Comparison of ENCODE assay signal across 9 cellular contexts in genomic region chr3:122679467-122680291, GRCh38. TPM values are rescaled to one million over a fixed set of nuclear protein-coding genes. Genes with fewer than 3 reads are reported as not detected.
DNase-seq lines count a peak whose midpoint lies in the region; ATAC-seq, FAIRE-seq and TF ChIP-seq lines count a peak whose summit lies in the region.
"Had no signal": no experiment of that assay in that cellular context is flagged by ENCODE, and none has a peak within 500 bp of the region (broad histone marks: within the 10 kb centered on the region; RNA-seq: fewer than 3 reads in every experiment).

No MANE protein-coding gene starts in this region.

- peak overlapping the region; percentile 95 for H3K4me2 ChIP-seq in astrocyte (ENCODE audit: low read length)

- H3K4me1 ChIP-seq in astrocyte (ENCODE audit: insufficient read depth, low read length) (peaks cover 26% of the 10 kb centered on the region), iPS-20b (ENCODE audit: insufficient read depth, low read length) (peaks cover 8% of the 10 kb centered on the region; the same call in 1 of the 2 replicates), spleen (peaks cover 43 to 62% (median 54%) of the 10 kb centered on the region in 6 donors)

- no peaks in the 10 kb centered on the region for H3K27me3 ChIP-seq in astrocyte (ENCODE audit: insufficient read depth, low read length)
- H3K27me3 ChIP-seq in iPS-20b (ENCODE audit: insufficient read depth, low read length), result peaks cover 27% of the 10 kb centered on the region; the same call in 1 of the 2 replicates
- H3K27me3 ChIP-seq in spleen (replicated peaks in 1 of 7), result no peaks in the 10 kb centered on the region

- H3K9me3 ChIP-seq in astrocyte (ENCODE audit: insufficient read depth, low read depth, low read length) (no peaks in the 10 kb centered on the region), iPS-20b (ENCODE audit: insufficient read depth, low read depth, low read length) (no peaks in the 10 kb centered on the region), spleen (peaks cover 0 to 10% (median 0%) of the 10 kb centered on the region in 8 donors)

- peak overlapping the region; percentile 91 for H3K4me3 Mint-ChIP-seq in astrocyte (ENCODE audit: unreplicated experiment)

- peaks cover 3% of the 10 kb centered on the region for H3K9me3 Mint-ChIP-seq in astrocyte (ENCODE audit: unreplicated experiment)

- intact Hi-C loops in spleen (cut with DNase I; ENCODE audit: low total_unique reads), result loop anchor here (2.0 to 10.0 kb wide), 2 partner anchors 117 to 275 kb away; no protein-coding TSS in a partner anchor

- DNase-seq in NCI-H1092 treated with DMSO at 0.1 percent for 48 hours (lab: John Stamatoyannopoulos, UW) (peak; percentile 22), NCI-H1092 (lab: John Stamatoyannopoulos, UW) (no peak), NCI-H69 (lab: John Stamatoyannopoulos, UW) (peak; percentile 58), astrocyte (ENCODE audit: low read depth) (no peak), spleen (peak; percentile 79), frontal cortex (ENCODE audit: low spot score in 2 of 2) (no peak)

- TF ChIP-seq CTCF in astrocyte (IDR thresholded peaks at IDR 0.05; ENCODE audit: insufficient read depth, low read depth, low read length) (no peak), spleen (IDR thresholded peaks at IDR 0.05 in 8 of 11, conservative IDR thresholded peaks at IDR 0.05 in 3 of 11) (peak in 4 of 11 experiments; percentile 2 to 33 (median 6))

- H3K79me2 ChIP-seq in astrocyte (ENCODE audit: insufficient read depth, low read length), result peaks cover 9% of the 10 kb centered on the region

- H3K4me3 ChIP-seq in astrocyte (ENCODE audit: insufficient read depth, low read depth, low read length), result peak overlapping the region; percentile 81
- peak overlapping the region; percentile 90 for H3K4me3 ChIP-seq in iPS-20b (ENCODE audit: low read length)
- H3K4me3 ChIP-seq in spleen, result peak overlapping the region; percentile 1 to 94 (median 78)

- TF ChIP-seq POLR2A in spleen (IDR thresholded peaks at IDR 0.05), result peak in 1 of 3 donors; percentile 25

- H3K36me3 ChIP-seq in astrocyte (ENCODE audit: insufficient read depth, low read length) (no peaks in the 10 kb centered on the region), iPS-20b (ENCODE audit: insufficient read depth, low read depth, low read length) (no peaks in the 10 kb centered on the region), spleen (no peaks in the 10 kb centered on the region)
- H3K36me3 ChIP-seq: cardiac muscle cell had no signal

- H3K27me3 Mint-ChIP-seq in astrocyte (ENCODE audit: low read depth, unreplicated experiment), result no peaks in the 10 kb centered on the region

- H3K4me1 Mint-ChIP-seq in astrocyte (ENCODE audit: low read depth, unreplicated experiment), result peaks cover 31% of the 10 kb centered on the region

- peak; percentile 6 for ATAC-seq in HG02588 (IDR thresholded peaks at IDR 0.05; ENCODE audit: unreplicated experiment)

- FAIRE-seq in astrocyte (lab: Jason Lieb, UNC) (no peak), frontal cortex (lab: Jason Lieb, UNC) (no peak)

- 17 to 38% (median 28%) methylated on average over 18 of the region's 18 CpGs for WGBS in spleen, 5 donors

- H3K27ac ChIP-seq in astrocyte (ENCODE audit: low read depth, low read length) (no peak overlapping the region), iPS-20b (ENCODE audit: low read length) (no peak overlapping the region), spleen (peak overlapping the region; percentile 94 to 99 (median 96))
- H3K27ac ChIP-seq: cardiac muscle cell had no signal

- H4K20me1 ChIP-seq in astrocyte (ENCODE audit: insufficient read depth, low read length), result no peaks in the 10 kb centered on the region

- H2AFZ ChIP-seq in astrocyte (ENCODE audit: low read depth, low read length), result peak overlapping the region; percentile 83

- H3K36me3 Mint-ChIP-seq in astrocyte (ENCODE audit: low read depth, unreplicated experiment), result peaks cover 8% of the 10 kb centered on the region

- H3K9ac ChIP-seq in astrocyte (ENCODE audit: low read length), result peak overlapping the region; percentile 89
- peak overlapping the region; percentile 76; the same call in 1 of the 2 replicates for H3K9ac ChIP-seq in iPS-20b (ENCODE audit: low read depth, low read length)

- H3K27ac Mint-ChIP-seq in astrocyte (ENCODE audit: unreplicated experiment), result peak overlapping the region; percentile 98

RNA-seq across cellular contexts. Expression of gene PARP14, which starts 1.0 kb away (rescaled TPM):
- 148 and 163 TPM in 2 replicates for total RNA-seq in astrocyte
- 100 to 1,000 TPM; 123 to 187 (median 176) TPM for total RNA-seq in spleen
- 10 to 100 TPM; 17.4 to 43.5 (median 36.7) TPM for polyA plus RNA-seq in spleen
- total RNA-seq in frontal cortex, result 7.3 TPM

Comparison
In these comparisons a context has a peak if more than half of its experiments do, and no peak if none do; other contexts are left out.
1. DNase-seq: peak in NCI-H1092 treated with DMSO at 0.1 percent for 48 hours (single experiment), NCI-H69 (single experiment) and spleen (single experiment); none in NCI-H1092 (single experiment), astrocyte (single experiment) and frontal cortex (0 of 2).
2. H3K27ac ChIP-seq: peak in spleen (8 of 8); none in astrocyte (single experiment) and iPS-20b (single experiment).
3. RNA of gene PARP14, which starts 1.0 kb away (total RNA-seq): 123 to 187 TPM in spleen and 148 to 163 TPM in astrocyte; 7.3 TPM in frontal cortex (single experiment); every median in the first group is over 10 times any median in the second.
4. Peak in every context shown above with its lines, with median percentiles within 50 percentile points of each other: H3K4me3 ChIP-seq.